ENCODE assay signal across 6 cellular contexts in genomic region chr6:161822237-161822636, GRCh38.
DNase-seq lines count a peak whose midpoint lies in the region; TF ChIP-seq lines count a peak whose summit lies in the region.
"Not testable (repeated sequence)": the region's sequence is repeated elsewhere in the genome, so short reads cannot be mapped to it uniquely, and the experiment has no call there.

No MANE protein-coding gene starts in this region.

- H3K4me1 ChIP-seq in endodermal cell (ENCODE audit: control insufficient read depth, insufficient read depth, low read length); right atrium auricular region; vagina: not testable (repeated sequence)

- H3K36me3 Mint-ChIP-seq in endodermal cell (ENCODE audit: low read depth); osteocyte (ENCODE audit: unreplicated experiment): not testable (repeated sequence)

- peak; percentile 16 for DNase-seq in endodermal cell
- DNase-seq in right atrium auricular region (ENCODE audit: low spot score): peak; percentile 9
- peak; percentile 18 for DNase-seq in islet precursor cell
- DNase-seq in mesenteric fat pad (ENCODE audit: low spot score): peak; percentile 55
- peak; percentile 54 for DNase-seq in osteocyte (ENCODE audit: extremely low spot score, unreplicated experiment)
- peak; percentile 8 to 34 for DNase-seq in vagina (ENCODE audit: extremely low spot score in 2 of 2)

- H3K4me3 Mint-ChIP-seq in endodermal cell; osteocyte (ENCODE audit: unreplicated experiment): not testable (repeated sequence)

- H3K27me3 Mint-ChIP-seq in endodermal cell (ENCODE audit: insufficient read depth); osteocyte (ENCODE audit: unreplicated experiment): not testable (repeated sequence)

- H3K36me3 ChIP-seq in endodermal cell (ENCODE audit: control insufficient read depth, insufficient read depth, low read length); right atrium auricular region; vagina: not testable (repeated sequence)

- TF ChIP-seq POLR2A in vagina (IDR thresholded peaks at IDR 0.05): not testable (repeated sequence)

- H3K9me3 ChIP-seq in endodermal cell (ENCODE audit: control insufficient read depth, low read length); right atrium auricular region; vagina: not testable (repeated sequence)

- H3K4me3 ChIP-seq in endodermal cell (ENCODE audit: low read length); right atrium auricular region; vagina: not testable (repeated sequence)

- not testable (repeated sequence) for H3K27me3 ChIP-seq in endodermal cell (ENCODE audit: control insufficient read depth, insufficient read depth, low read length, poor library complexity, severe bottlenecking); right atrium auricular region; vagina

- H3K9me3 Mint-ChIP-seq in endodermal cell; osteocyte (ENCODE audit: unreplicated experiment): not testable (repeated sequence)

- intact Hi-C loops in vagina (cut with DNase I): not testable (repeated sequence)

- not testable (repeated sequence) for H3K9ac ChIP-seq in endodermal cell (ENCODE audit: extremely low read depth, low read length, poor library complexity, severe bottlenecking)

- H3K4me1 Mint-ChIP-seq in endodermal cell: not testable (repeated sequence)
- peaks cover 12% of the 10 kb centered on the region for H3K4me1 Mint-ChIP-seq in osteocyte (ENCODE audit: unreplicated experiment)

- not testable (repeated sequence) for H3K27ac Mint-ChIP-seq in endodermal cell; osteocyte (ENCODE audit: unreplicated experiment)

- H3K27ac ChIP-seq in endodermal cell (ENCODE audit: low read depth, low read length); right atrium auricular region; vagina: not testable (repeated sequence)

- WGBS in endodermal cell (ENCODE audit: insufficient coverage in 1 of 2, insufficient read length in 1 of 2), 2 experiments: 89 to 93% methylated on average over 7 to 10 of the region's 10 CpGs

- not testable (repeated sequence) for TF ChIP-seq CTCF in endodermal cell (conservative IDR thresholded peaks at IDR 0.05); right atrium auricular region (IDR thresholded peaks at IDR 0.05); osteocyte (IDR thresholded peaks at IDR 0.05); vagina (IDR thresholded peaks at IDR 0.05)
